9 cellular contexts compared by ENCODE assay signal in genomic region chr5:132425975-132426524, GRCh38. TPM values are rescaled to one million over a fixed set of nuclear protein-coding genes. Genes with fewer than 3 reads are reported as not detected.
DNase-seq lines count a peak whose midpoint lies in the region; ATAC-seq and TF ChIP-seq lines count a peak whose summit lies in the region.
"Had no signal": no experiment of that assay in that cellular context is flagged by ENCODE, and none has a peak within 500 bp of the region (broad histone marks: within the 10 kb centered on the region; RNA-seq: fewer than 3 reads in every experiment).

No MANE protein-coding gene starts in this region.

- H3K36me3 ChIP-seq in SJSA1 (no peaks in the 10 kb centered on the region), gastroesophageal sphincter (no peaks in the 10 kb centered on the region), thoracic aorta (no peaks in the 10 kb centered on the region)

- peaks cover 50% of the 10 kb centered on the region for H3K36me3 Mint-ChIP-seq in activated T-cell treated with anti-CD3 and anti-CD28 coated beads, Interleukin-2, amount 50 U/mL, for 24 hours (ENCODE audit: low read depth)

- DNase-seq in activated T-cell treated with anti-CD3 and anti-CD28 coated beads, Interleukin-2, amount 50 U/mL, for 24 hours: no peak
- no peak for DNase-seq in activated T-cell treated with anti-CD3 and anti-CD28 coated beads, Interleukin-2, amount 50 U/mL, for 1 hour
- DNase-seq in SJSA1 (ENCODE audit: low read depth in 1 of 2, low spot score in 2 of 2) (no peak), thoracic aorta (ENCODE audit: low spot score) (no peak), SIG-M5 (lab: John Stamatoyannopoulos, UW) (no peak), NCI-H2081 treated with DMSO at 0.1 percent for 48 hours (lab: John Stamatoyannopoulos, UW) (no peak)
- DNase-seq: NCI-H2171 treated with DMSO at 0.1 percent for 48 hours had no signal

- no peak for TF ChIP-seq EP300 in gastroesophageal sphincter (IDR thresholded peaks at IDR 0.05)

- ATAC-seq in gastroesophageal sphincter (no peak), thoracic aorta (ENCODE audit: insufficient number of reproducible peaks, low FRiP score, low read depth) (no peak)
- ATAC-seq in activated CD4-positive, CD25-positive, alpha-beta regulatory T cell treated with anti-CD3 and anti-CD28 coated beads, Interleukin-2, amount 50 U/mL, for 24 hours: no peak

- H3K27ac ChIP-seq in SJSA1: peak overlapping the region; percentile 93
- peak overlapping the region; percentile 0 to 87 (median 70) for H3K27ac ChIP-seq in gastroesophageal sphincter
- peak overlapping the region; percentile 48 to 71 for H3K27ac ChIP-seq in thoracic aorta

- peaks cover 97% of the 10 kb centered on the region for H3K4me1 Mint-ChIP-seq in activated T-cell treated with anti-CD3 and anti-CD28 coated beads, Interleukin-2, amount 50 U/mL, for 24 hours (ENCODE audit: low read depth)

- peak overlapping the region; percentile 99 for H3K27ac Mint-ChIP-seq in activated T-cell treated with anti-CD3 and anti-CD28 coated beads, Interleukin-2, amount 50 U/mL, for 24 hours

- 54% methylated on average over 4 to 5 of the region's 7 CpGs for WGBS in gastroesophageal sphincter (ENCODE audit: low coverage in 1 of 2), 2 donors

- peak overlapping the region; percentile 74 for H3K4me3 Mint-ChIP-seq in activated T-cell treated with anti-CD3 and anti-CD28 coated beads, Interleukin-2, amount 50 U/mL, for 24 hours

- TF ChIP-seq CTCF in gastroesophageal sphincter (IDR thresholded peaks at IDR 0.05): no peak
- TF ChIP-seq CTCF in thoracic aorta (IDR thresholded peaks at IDR 0.05): no peak

- H3K4me1 ChIP-seq in SJSA1 (replicated peaks): peaks cover 74% of the 10 kb centered on the region
- H3K4me1 ChIP-seq in gastroesophageal sphincter: peaks cover 19 to 100% (median 81%) of the 10 kb centered on the region in 3 donors
- H3K4me1 ChIP-seq in thoracic aorta (ENCODE audit: control insufficient read depth in 1 of 2, low read depth in 2 of 2): peaks cover 69 to 95% of the 10 kb centered on the region in 2 donors

- H3K4me3 ChIP-seq in SJSA1 (no peak overlapping the region), gastroesophageal sphincter (no peak overlapping the region), thoracic aorta (peak overlapping the region; percentile 27)

- H3K9me3 ChIP-seq in SJSA1 (replicated peaks): no peaks in the 10 kb centered on the region
- no peaks in the 10 kb centered on the region for H3K9me3 ChIP-seq in gastroesophageal sphincter
- H3K9me3 ChIP-seq in thoracic aorta: no peaks in the 10 kb centered on the region

- H3K27me3 Mint-ChIP-seq in activated T-cell treated with anti-CD3 and anti-CD28 coated beads, Interleukin-2, amount 50 U/mL, for 24 hours: no peaks in the 10 kb centered on the region

- H3K9me3 Mint-ChIP-seq in activated T-cell treated with anti-CD3 and anti-CD28 coated beads, Interleukin-2, amount 50 U/mL, for 24 hours: no peaks in the 10 kb centered on the region

- H3K27me3 ChIP-seq in SJSA1 (replicated peaks) (no peaks in the 10 kb centered on the region), gastroesophageal sphincter (no peaks in the 10 kb centered on the region), thoracic aorta (replicated peaks; ENCODE audit: insufficient read depth) (no peaks in the 10 kb centered on the region)

- no peak for TF ChIP-seq POLR2A in gastroesophageal sphincter (IDR thresholded peaks at IDR 0.05)

RNA-seq across cellular contexts. Expression of gene SLC22A5, which starts 56.5 kb away (rescaled TPM):
- 2.4 and 3.5 TPM in 2 replicates for total RNA-seq in SJSA1 (2014; rRNA removed; shearing (Covaris generic))
- 1 to 10 TPM; 6.5 to 9.6 (median 7.5) TPM for total RNA-seq in gastroesophageal sphincter
- 10 to 100 TPM; 24.9 to 30.8 TPM for total RNA-seq in thoracic aorta
